ENCODE assay signal across 11 cellular contexts in the genomic region with DNA sequence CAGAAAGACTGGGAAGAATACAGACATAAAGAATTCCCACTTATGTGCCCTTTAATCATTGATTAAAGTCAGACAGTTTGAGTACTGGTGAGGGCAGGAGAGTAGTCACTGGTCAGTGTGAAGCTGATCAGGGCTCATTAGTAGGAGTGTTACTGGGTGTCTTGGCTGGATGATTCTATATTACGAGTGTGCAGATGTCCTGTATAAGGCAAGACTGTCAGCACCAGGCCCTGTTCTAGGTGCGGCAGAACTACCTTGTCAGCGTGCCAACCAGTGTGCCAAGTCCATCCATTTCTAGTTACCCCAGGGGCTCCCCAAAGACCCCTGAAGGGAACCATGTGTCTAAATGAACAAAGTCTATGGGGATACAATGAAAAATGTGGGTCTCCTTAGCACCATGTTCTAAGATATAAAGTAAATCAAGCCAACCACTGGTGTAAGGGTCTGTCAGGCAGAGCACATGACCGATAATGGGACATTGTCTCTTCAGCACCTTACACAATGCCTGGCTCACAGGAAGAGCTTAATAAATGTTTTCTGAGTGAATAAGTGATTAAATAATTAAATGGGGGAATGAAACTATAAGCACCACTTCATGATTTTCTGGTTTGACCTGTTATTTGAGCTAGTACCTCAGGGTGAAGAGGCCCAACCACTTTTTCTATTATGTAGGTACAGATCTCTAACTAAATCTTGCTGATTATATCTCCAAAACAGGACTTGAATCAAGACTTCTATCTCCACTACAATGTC.
DNase-seq lines count a peak whose midpoint lies in the region; ATAC-seq and TF ChIP-seq lines count a peak whose summit lies in the region.
"Had no signal": no experiment of that assay in that cellular context is flagged by ENCODE, and none has a peak within 500 bp of the region (broad histone marks: within the 10 kb centered on the region; RNA-seq: fewer than 3 reads in every experiment).

No MANE protein-coding gene starts in this region.

- H3K4me1 ChIP-seq in upper lobe of left lung (peaks cover 8 to 20% (median 13%) of the 10 kb centered on the region in 4 donors), neural progenitor cell (peaks cover 6% of the 10 kb centered on the region)
- H3K4me1 ChIP-seq: body of pancreas had no signal

- H3K4me3 ChIP-seq in epithelial cell of esophagus (ENCODE audit: low read length) (no peak overlapping the region), upper lobe of left lung (peak overlapping the region in 1 of 4 donors; percentile 8), neural progenitor cell (no peak overlapping the region)
- H3K4me3 ChIP-seq: body of pancreas had no signal

- no peaks in the 10 kb centered on the region for H4K20me1 ChIP-seq in neural progenitor cell (ENCODE audit: low read depth)

- peaks cover 15% of the 10 kb centered on the region for H3K4me1 Mint-ChIP-seq in mesothelial cell of epicardium
- peaks cover 8% of the 10 kb centered on the region for H3K4me1 Mint-ChIP-seq in endothelial cell (ENCODE audit: unreplicated experiment)
- no peaks in the 10 kb centered on the region for H3K4me1 Mint-ChIP-seq in neural progenitor cell

- 78 to 80% methylated on average over 4 of the region's 4 CpGs for WGBS in upper lobe of left lung, 2 donors

- no peak for TF ChIP-seq CTCF in epithelial cell of esophagus (IDR thresholded peaks at IDR 0.05; ENCODE audit: insufficient read depth, low read depth, low read length, missing control alignments)
- no peak for TF ChIP-seq CTCF in mesothelial cell of epicardium (IDR thresholded peaks at IDR 0.05; ENCODE audit: unreplicated experiment)
- no peak for TF ChIP-seq CTCF in upper lobe of left lung (IDR thresholded peaks at IDR 0.05)
- TF ChIP-seq CTCF in endothelial cell (IDR thresholded peaks at IDR 0.05; ENCODE audit: unreplicated experiment) = no peak
- TF ChIP-seq CTCF in neural progenitor cell (IDR thresholded peaks at IDR 0.05) = no peak

- ATAC-seq in upper lobe of left lung (ENCODE audit: low FRiP score in 2 of 2) (peak; percentile 52 to 75), GM18870 (IDR thresholded peaks at IDR 0.05; ENCODE audit: unreplicated experiment) (no peak)

- H3K27me3 Mint-ChIP-seq in mesothelial cell of epicardium (ENCODE audit: low read depth) (no peaks in the 10 kb centered on the region), endothelial cell (ENCODE audit: unreplicated experiment) (peaks cover 2% of the 10 kb centered on the region), neural progenitor cell (ENCODE audit: insufficient read depth, low read depth) (no peaks in the 10 kb centered on the region)

- DNase-seq in NCI-H2029 treated with DMSO at 0.1 percent for 48 hours (lab: John Stamatoyannopoulos, UW) (peak; percentile 8), NCI-H2029 (lab: John Stamatoyannopoulos, UW) (no peak), epithelial cell of esophagus (ENCODE audit: low read depth) (peak; percentile 79), mesothelial cell of epicardium (ENCODE audit: low spot score in 2 of 2, unreplicated experiment in 2 of 2) (no peak), upper lobe of left lung (no peak), endothelial cell (ENCODE audit: low spot score) (no peak), neural progenitor cell (ENCODE audit: low spot score) (no peak)

- H3K36me3 ChIP-seq in upper lobe of left lung (no peaks in the 10 kb centered on the region), neural progenitor cell (no peaks in the 10 kb centered on the region)

- TF ChIP-seq EP300 in upper lobe of left lung (IDR thresholded peaks at IDR 0.05) = no peak

- H3K9me3 Mint-ChIP-seq in mesothelial cell of epicardium = no peaks in the 10 kb centered on the region
- H3K9me3 Mint-ChIP-seq in endothelial cell (ENCODE audit: unreplicated experiment) = no peaks in the 10 kb centered on the region
- H3K9me3 Mint-ChIP-seq in neural progenitor cell = no peaks in the 10 kb centered on the region

- H3K36me3 Mint-ChIP-seq in mesothelial cell of epicardium (peaks cover 2% of the 10 kb centered on the region), endothelial cell (ENCODE audit: low read depth, unreplicated experiment) (no peaks in the 10 kb centered on the region), neural progenitor cell (no peaks in the 10 kb centered on the region)

- H3F3A ChIP-seq in neural progenitor cell (ENCODE audit: low read depth) = no peaks in the 10 kb centered on the region

- H3K27me3 ChIP-seq in upper lobe of left lung (no peaks in the 10 kb centered on the region), neural progenitor cell (no peaks in the 10 kb centered on the region)
- H3K27me3 ChIP-seq: body of pancreas had no signal

- H3K27ac ChIP-seq in upper lobe of left lung (peak overlapping the region; percentile 73 to 88 (median 82)), neural progenitor cell (no peak overlapping the region)
- H3K27ac ChIP-seq: body of pancreas, parathyroid adenoma, VCaP had no signal

- H3K27ac Mint-ChIP-seq in mesothelial cell of epicardium (peak overlapping the region; percentile 50), endothelial cell (ENCODE audit: unreplicated experiment) (no peak overlapping the region), neural progenitor cell (no peak overlapping the region)

- H2AFZ ChIP-seq in neural progenitor cell (replicated peaks) = no peak overlapping the region
- H2AFZ ChIP-seq: parathyroid adenoma had no signal

- H3K4me2 ChIP-seq in neural progenitor cell = no peak overlapping the region

- H3K79me2 ChIP-seq in neural progenitor cell (ENCODE audit: low read depth) = no peaks in the 10 kb centered on the region
- H3K79me2 ChIP-seq: parathyroid adenoma had no signal

- no peak for TF ChIP-seq POLR2A in upper lobe of left lung (IDR thresholded peaks at IDR 0.05)

- H3K9ac ChIP-seq in neural progenitor cell = no peak overlapping the region
- H3K9ac ChIP-seq: parathyroid adenoma had no signal

- no peak overlapping the region for H3K4me3 Mint-ChIP-seq in mesothelial cell of epicardium
- H3K4me3 Mint-ChIP-seq in endothelial cell (ENCODE audit: unreplicated experiment) = no peak overlapping the region
- no peak overlapping the region for H3K4me3 Mint-ChIP-seq in neural progenitor cell

- H3K9me3 ChIP-seq in upper lobe of left lung (no peaks in the 10 kb centered on the region), neural progenitor cell (ENCODE audit: low read depth) (no peaks in the 10 kb centered on the region)
- H3K9me3 ChIP-seq: body of pancreas had no signal

Comparison
In these comparisons a context has a peak if more than half of its experiments do, and no peak if none do; other contexts are left out.
1. DNase-seq: peak in NCI-H2029 treated with DMSO at 0.1 percent for 48 hours (single experiment) and epithelial cell of esophagus (single experiment); none in NCI-H2029 (single experiment), mesothelial cell of epicardium (0 of 2), upper lobe of left lung (0 of 2), endothelial cell (single experiment) and neural progenitor cell (single experiment).